8 cellular contexts compared by ENCODE assay signal in the genomic region with DNA sequence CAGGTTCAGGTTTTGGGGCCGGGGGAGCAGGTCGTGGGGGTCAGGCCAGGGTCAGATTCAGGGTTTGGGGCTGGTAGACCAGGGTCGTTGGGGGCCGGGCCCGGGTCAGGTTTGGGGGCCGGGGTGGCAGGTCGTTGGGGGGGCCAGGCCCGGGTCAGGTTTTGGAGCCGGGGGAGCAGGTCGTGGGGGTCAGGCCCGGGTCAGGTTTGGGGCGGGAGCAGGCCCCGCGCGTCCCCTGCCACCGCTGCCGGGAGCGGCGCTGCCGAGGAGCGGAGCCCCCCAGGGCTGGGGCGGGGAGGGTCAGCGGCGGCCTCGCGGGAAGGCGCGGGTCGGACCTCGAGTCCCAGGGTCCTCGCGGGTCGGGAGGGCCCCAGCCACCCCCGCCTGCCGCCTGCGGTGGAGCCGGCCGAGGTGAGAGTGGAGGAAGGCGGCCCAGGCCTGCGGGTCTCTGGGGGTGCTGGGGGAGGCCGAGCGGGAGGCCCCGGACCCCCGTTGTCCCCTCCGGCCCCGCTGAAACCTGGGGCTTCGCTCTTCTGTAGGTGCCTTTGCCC. TPM values are rescaled to one million over a fixed set of nuclear protein-coding genes. Genes with fewer than 3 reads are reported as not detected.
DNase-seq lines count a peak whose midpoint lies in the region; ATAC-seq, FAIRE-seq and TF ChIP-seq lines count a peak whose summit lies in the region.

No MANE protein-coding gene starts in this region.

- peak; percentile 36 for FAIRE-seq in GM12892 (lab: Jason Lieb, UNC)

- H3K27ac ChIP-seq in VCaP: peak overlapping the region; percentile 73; the same call in 1 of the 2 replicates
- peak overlapping the region in 11 of 12 donors; percentile 44 to 81 (median 66) for H3K27ac ChIP-seq in heart left ventricle
- peak overlapping the region; percentile 62 to 74 (median 70) for H3K27ac ChIP-seq in gastrocnemius medialis

- H3K27me3 ChIP-seq in heart left ventricle: no peaks in the 10 kb centered on the region
- H3K27me3 ChIP-seq in gastrocnemius medialis: no peaks in the 10 kb centered on the region

- no peaks in the 10 kb centered on the region for H3K36me3 ChIP-seq in heart left ventricle
- H3K36me3 ChIP-seq in gastrocnemius medialis: no peaks in the 10 kb centered on the region

- no peak for DNase-seq in GM12892 (ENCODE audit: insufficient read length)
- DNase-seq in heart left ventricle: peak in 2 of 5 donors; percentile 51 to 72
- no peak for DNase-seq in gastrocnemius medialis
- DNase-seq in NCI-H1048 (lab: John Stamatoyannopoulos, UW): no peak
- DNase-seq in OCI-M2 (lab: John Stamatoyannopoulos, UW; ENCODE audit: unreplicated experiment): no peak

- peaks cover 8 to 74% (median 53%) of the 10 kb centered on the region in 12 donors for H3K4me1 ChIP-seq in heart left ventricle
- peaks cover 24 to 30% of the 10 kb centered on the region in 2 donors for H3K4me1 ChIP-seq in gastrocnemius medialis

- H3K9me3 ChIP-seq in heart left ventricle (no peaks in the 10 kb centered on the region), gastrocnemius medialis (no peaks in the 10 kb centered on the region)

- WGBS in heart left ventricle, 4 donors: 0 to 2% (median 2%) methylated on average over 17 to 47 of the region's 47 CpGs

- no peak for ATAC-seq in heart left ventricle
- peak in 1 of 2 donors; percentile 19 for ATAC-seq in gastrocnemius medialis
- no peak for ATAC-seq in GM21360 (IDR thresholded peaks at IDR 0.05; ENCODE audit: unreplicated experiment)
- no peak for ATAC-seq in GM18519 (IDR thresholded peaks at IDR 0.05; ENCODE audit: low FRiP score, unreplicated experiment)

- in situ Hi-C loops in gastrocnemius medialis (cut with MboI; ENCODE audit: low sequenced_read_pairs in 4 of 4): no loop called here

- no peak for TF ChIP-seq CTCF in VCaP (conservative IDR thresholded peaks at IDR 0.05)
- no peak for TF ChIP-seq CTCF in heart left ventricle (IDR thresholded peaks at IDR 0.05)
- no peak for TF ChIP-seq CTCF in gastrocnemius medialis (IDR thresholded peaks at IDR 0.05 in 4 of 5, conservative IDR thresholded peaks at IDR 0.05 in 1 of 5)

- intact Hi-C loops in heart left ventricle (cut with DNase I) (loop anchor here in 2 of 10 donors (10.0 kb wide), 2 partner anchors 251 to 261 kb away; no protein-coding TSS in a partner anchor), gastrocnemius medialis (cut with DNase I; ENCODE audit: low total_unique reads) (loop anchor here (10.0 kb wide), 1 partner anchor 401 kb away; no protein-coding TSS in a partner anchor)

- peak overlapping the region; percentile 47 to 80 (median 68) for H3K4me3 ChIP-seq in heart left ventricle
- peak overlapping the region; percentile 65 to 87 (median 72) for H3K4me3 ChIP-seq in gastrocnemius medialis

- TF ChIP-seq POLR2A in GM12892 (IDR thresholded peaks at IDR 0.05; ENCODE audit: low read depth, low read length): no peak; the same call in 1 of the 2 replicates
- no peak for TF ChIP-seq POLR2A in heart left ventricle (IDR thresholded peaks at IDR 0.05)
- TF ChIP-seq POLR2A in gastrocnemius medialis (IDR thresholded peaks at IDR 0.05): no peak

RNA-seq across cellular contexts. Expression of gene TRABD, which starts 0.5 kb away (rescaled TPM):
- polyA plus RNA-seq in GM12892 (2012; ENCODE audit: missing spikeins): 23.8 TPM
- 10 to 100 TPM; 14.3 to 28.1 (median 17.5) TPM for total RNA-seq in heart left ventricle
- 10 to 100 TPM; 25.8 to 32.9 TPM for polyA plus RNA-seq in heart left ventricle
- 10 to 100 TPM; 21.4 to 30.3 (median 24.5) TPM for total RNA-seq in gastrocnemius medialis

RNA-seq across cellular contexts. Expression of gene SELENOO, which starts 14.6 kb away (rescaled TPM):
- polyA plus RNA-seq in GM12892 (2012; ENCODE audit: missing spikeins): 4.9 TPM
- total RNA-seq in heart left ventricle (10 to 100 TPM; 10.4 to 23.8 (median 12.8) TPM), gastrocnemius medialis (10 to 100 TPM; 26.4 to 54.9 (median 34.0) TPM)
- polyA plus RNA-seq in heart left ventricle: 10 to 100 TPM; 16.0 to 20.4 TPM

RNA-seq across cellular contexts. Expression of gene PANX2, which starts 15.7 kb away (rescaled TPM):
- 0.19 TPM for polyA plus RNA-seq in GM12892 (2012; ENCODE audit: missing spikeins)
- under 1 TPM in 5 of 9 donors, not detected in 4; 0.08 to 0.77 (median 0.56) TPM for total RNA-seq in heart left ventricle
- under 1 TPM in 1 of 2 donors, not detected in 1; 0.08 TPM for polyA plus RNA-seq in heart left ventricle
- under 1 TPM in 2 of 4 donors, not detected in 2; 0.40 to 0.83 TPM for total RNA-seq in gastrocnemius medialis

RNA-seq across cellular contexts. Expression of gene TUBGCP6, which starts 58.6 kb away (rescaled TPM):
- 18.1 TPM for polyA plus RNA-seq in GM12892 (2012; ENCODE audit: missing spikeins)
- total RNA-seq in heart left ventricle (10 to 100 TPM; 14.1 to 28.8 (median 18.1) TPM), gastrocnemius medialis (10 to 100 TPM; 18.7 to 27.4 (median 19.2) TPM)
- 10 to 100 TPM; 11.6 to 17.7 TPM for polyA plus RNA-seq in heart left ventricle
